8 cellular contexts compared by ENCODE assay signal in genomic region chrX:16946971-16947562, GRCh38. TPM values are rescaled to one million over a fixed set of nuclear protein-coding genes. Genes with fewer than 3 reads are reported as not detected.
DNase-seq lines count a peak whose midpoint lies in the region; ATAC-seq and TF ChIP-seq lines count a peak whose summit lies in the region.

No MANE protein-coding gene starts in this region.

- peaks cover 0 to 6% (median 3%) of the 10 kb centered on the region in 3 donors for H3K4me1 Mint-ChIP-seq in naive B cell

- H3K27me3 ChIP-seq in ectodermal cell (ENCODE audit: control insufficient read depth, insufficient read depth, low read length, poor library complexity, severe bottlenecking): peaks cover 30% of the 10 kb centered on the region

- H3K36me3 Mint-ChIP-seq in naive B cell: no peaks in the 10 kb centered on the region

- no peaks in the 10 kb centered on the region for H3K27me3 Mint-ChIP-seq in naive B cell

- ATAC-seq in HG02884 (IDR thresholded peaks at IDR 0.05; ENCODE audit: unreplicated experiment) (peak; percentile 13), naive B cell (ENCODE audit: low read depth in 2 of 2) (peak; percentile 13 to 23)

- no peaks in the 10 kb centered on the region for H3K36me3 ChIP-seq in ectodermal cell (ENCODE audit: control insufficient read depth, insufficient read depth, low read length)

- TF ChIP-seq CTCF in VCaP (conservative IDR thresholded peaks at IDR 0.05): no peak

- no peaks in the 10 kb centered on the region for H3K4me1 ChIP-seq in ectodermal cell (ENCODE audit: control insufficient read depth, insufficient read depth, low read length)

- H3K27ac ChIP-seq in VCaP (peak overlapping the region; percentile 78), ectodermal cell (ENCODE audit: insufficient read depth, low read depth, low read length, poor library complexity, severe bottlenecking) (no peak overlapping the region)

- H3K9me3 Mint-ChIP-seq in naive B cell: peaks cover 0 to 11% (median 3%) of the 10 kb centered on the region in 7 donors

- H3K27ac Mint-ChIP-seq in naive B cell: peak overlapping the region in 3 of 6 donors; percentile 66 to 70 (median 68)

- DNase-seq in DMS53 (lab: John Stamatoyannopoulos, UW) (peak; percentile 50), DMS53 treated with DMSO at 0.1 percent for 48 hours (lab: John Stamatoyannopoulos, UW; ENCODE audit: unreplicated experiment) (no peak), naive B cell (peak; percentile 9), NCI-H446 (lab: John Stamatoyannopoulos, UW) (no peak), NCI-H226 (no peak)

- peak overlapping the region; percentile 82 to 93 (median 90) for H3K4me3 Mint-ChIP-seq in naive B cell

- H3K9me3 ChIP-seq in ectodermal cell (ENCODE audit: control insufficient read depth, low read length): no peaks in the 10 kb centered on the region

- 1% methylated on average over 41 to 43 of the region's 43 CpGs for WGBS in ectodermal cell, 2 experiments

- peak overlapping the region; percentile 51 for H3K4me3 ChIP-seq in ectodermal cell (ENCODE audit: insufficient read depth, low read depth, low read length)

RNA-seq across cellular contexts. Expression of gene REPS2, which starts 0.6 kb away (rescaled TPM):
- 1.8 TPM for polyA plus RNA-seq in ectodermal cell (2013, experiment 1 of 4)
- polyA plus RNA-seq in ectodermal cell (2013, experiment 2 of 4): 0.96 TPM
- polyA plus RNA-seq in ectodermal cell (2013, experiment 3 of 4): 0.96 TPM
- polyA plus RNA-seq in ectodermal cell (2013, experiment 4 of 4): 0.77 TPM
- 1 to 10 TPM in 5 of 6 donors, not detected in 1; 1.2 to 3.2 (median 2.2) TPM for polyA plus RNA-seq in naive B cell (ENCODE audit: low read depth in 6 of 6)

Comparison
In these comparisons a context has a peak if more than half of its experiments do, and no peak if none do; other contexts are left out.
1. DNase-seq: peak in DMS53 (single experiment) and naive B cell (single experiment); none in DMS53 treated with DMSO at 0.1 percent for 48 hours (single experiment), NCI-H446 (0 of 2) and NCI-H226 (single experiment).